8 cellular contexts compared by ENCODE assay signal in the genomic region with DNA sequence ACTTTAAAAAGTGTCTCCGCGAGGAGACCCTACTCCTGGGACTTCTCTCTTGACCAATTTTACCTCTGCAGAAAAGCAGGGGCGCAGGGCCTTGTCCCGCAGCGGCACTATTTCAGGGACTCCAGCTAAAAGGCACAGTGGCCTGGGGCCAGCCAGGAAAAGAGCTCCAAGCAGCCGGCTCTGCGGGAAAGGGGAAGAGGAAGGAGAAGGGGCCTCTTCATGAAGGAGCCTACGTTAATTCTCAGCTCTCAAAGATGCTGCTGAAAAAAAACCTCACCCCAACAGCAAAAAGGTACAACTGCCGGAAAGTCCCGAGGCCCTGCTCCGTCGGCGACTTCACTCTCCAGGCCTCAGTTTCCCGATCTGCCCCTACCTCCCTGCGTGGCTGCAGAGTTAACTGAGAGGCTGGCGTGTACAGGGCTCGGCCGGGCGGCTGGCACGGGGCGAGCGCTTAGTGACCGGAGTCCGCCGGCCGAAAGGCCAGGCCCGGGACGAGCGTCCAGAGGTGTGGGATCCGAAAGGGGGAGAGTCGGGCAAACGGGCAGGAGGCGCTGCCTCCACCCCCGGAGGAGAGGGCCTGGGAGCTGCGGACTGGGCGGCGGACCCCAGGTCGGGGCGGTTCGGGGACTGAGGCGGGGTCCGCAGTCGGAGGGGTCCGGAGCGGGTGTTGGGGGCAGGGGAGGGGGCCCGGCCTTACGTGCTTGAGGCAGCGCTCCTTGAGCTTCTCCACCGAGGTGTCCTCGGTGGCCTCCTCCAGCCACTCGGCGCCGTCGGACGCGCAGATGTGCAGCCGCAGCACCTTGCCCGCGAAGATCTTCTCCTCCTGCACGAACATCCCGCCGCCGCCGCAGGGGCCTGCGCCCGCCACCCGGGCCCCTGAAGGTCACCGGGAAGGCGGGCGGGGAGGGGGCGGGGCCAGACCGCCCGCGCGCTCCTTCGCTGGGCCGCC.
DNase-seq lines count a peak whose midpoint lies in the region; ATAC-seq, FAIRE-seq and TF ChIP-seq lines count a peak whose summit lies in the region.

No MANE protein-coding gene starts in this region.

- H3K27ac ChIP-seq in brain microvascular endothelial cell (no peak overlapping the region), substantia nigra (ENCODE audit: low read depth, low read length, poor library complexity, severe bottlenecking) (peak overlapping the region; percentile 69)

- no peak for TF ChIP-seq CTCF in brain microvascular endothelial cell (IDR thresholded peaks at IDR 0.05; ENCODE audit: low read depth, low read length, missing control alignments)

- FAIRE-seq in RCC 7860 (lab: Jason Lieb, UNC) = no peak

- DNase-seq in ELR (ENCODE audit: low read depth) = peak; percentile 53
- peak; percentile 23 for DNase-seq in NAMALWA (ENCODE audit: low spot score)
- DNase-seq in brain microvascular endothelial cell = no peak
- peak; percentile 57 for DNase-seq in left kidney (ENCODE audit: low read depth, low spot score)
- DNase-seq in substantia nigra (lab: John Stamatoyannopoulos, UW) = peak in 5 of 49 donors; percentile 28 to 59 (median 45)
- DNase-seq in stimulated activated CD4-positive, alpha-beta T cell treated with anti-CD3 and anti-CD28 coated beads, Interleukin-2, amount 100 ng/mL, for 48 hours = no peak
- no peak for DNase-seq in RCC 7860 (ENCODE audit: low spot score)

- no peaks in the 10 kb centered on the region for H3K27me3 ChIP-seq in brain microvascular endothelial cell (replicated peaks)

- peak overlapping the region; percentile 76 for H3K4me3 ChIP-seq in brain microvascular endothelial cell (ENCODE audit: low read depth, low read length)

- peak; percentile 17 for ATAC-seq in GM21717 (IDR thresholded peaks at IDR 0.05; ENCODE audit: unreplicated experiment)

- H3K36me3 ChIP-seq in brain microvascular endothelial cell (replicated peaks) = no peaks in the 10 kb centered on the region

- in situ Hi-C loops in brain microvascular endothelial cell (cut with HindIII; ENCODE audit: low pct_ligation_motif_present, low sequenced_read_pairs) = no loop called here

Comparison
In these comparisons a context has a peak if more than half of its experiments do, and no peak if none do; other contexts are left out.
1. DNase-seq: peak in ELR (single experiment), NAMALWA (single experiment) and left kidney (single experiment); none in brain microvascular endothelial cell (single experiment), stimulated activated CD4-positive, alpha-beta T cell treated with anti-CD3 and anti-CD28 coated beads, Interleukin-2, amount 100 ng/mL, for 48 hours (0 of 2) and RCC 7860 (single experiment).